Comparison of ENCODE assay signal across 1 cellular context in genomic region chr6:104908031-104908430, GRCh38.
TF ChIP-seq lines count a peak whose summit lies in the region.

No MANE protein-coding gene starts in this region.

TF ChIP-seq in GM23338, 12 proteins besides CTCF, POLR2A, EP300 and RAD21 (continued from another document):
- no peak for TF ChIP-seq ZNF462 (CRISPR knock-in tag; IDR thresholded peaks at IDR 0.05)
- TF ChIP-seq JUNB (IDR thresholded peaks at IDR 0.05; ENCODE audit: unreplicated experiment): no peak
- TF ChIP-seq ZNF114 (CRISPR knock-in tag; IDR thresholded peaks at IDR 0.05): no peak
- TF ChIP-seq STAT1 (IDR thresholded peaks at IDR 0.05; ENCODE audit: unreplicated experiment): no peak
- no peak for TF ChIP-seq NANOG (IDR thresholded peaks at IDR 0.05; ENCODE audit: borderline replicate concordance)
- no peak for TF ChIP-seq EZH2phosphoT487 (IDR thresholded peaks at IDR 0.05; ENCODE audit: unreplicated experiment)
- no peak for TF ChIP-seq REST (IDR thresholded peaks at IDR 0.05; ENCODE audit: unreplicated experiment)
- TF ChIP-seq ETS1 (IDR thresholded peaks at IDR 0.05): no peak
- TF ChIP-seq ZNF331 (CRISPR knock-in tag; IDR thresholded peaks at IDR 0.05; ENCODE audit: low read depth): no peak
